In genomic region chr11:122418032-122418431, GRCh38 we compare ENCODE assay signal across 30 cellular contexts.
"Had no signal": no experiment of that assay in that cellular context is flagged by ENCODE, and none has a peak within 500 bp of the region (broad histone marks: within the 10 kb centered on the region; RNA-seq: fewer than 3 reads in every experiment).

No MANE protein-coding gene starts in this region.

- DNase-seq: activated B cell treated with CpG ODN at 0.5 μM for 24 hours; activated CD4-positive, alpha-beta T cell treated with anti-CD3 and anti-CD28 coated beads for 48 hours; activated CD4-positive, alpha-beta T cell treated with anti-CD3 and anti-CD28 coated beads, Interleukin-2, amount 50 U/mL, for 1 hour; activated CD4-positive, alpha-beta T cell treated with anti-CD3 and anti-CD28 coated beads, Interleukin-2, amount 50 U/mL, for 48 hours; activated CD8-positive, alpha-beta memory T cell treated with anti-CD3 and anti-CD28 coated beads for 24 hours; activated CD8-positive, alpha-beta T cell treated with anti-CD3 and anti-CD28 coated beads for 36 hours; activated effector memory CD4-positive, alpha-beta T cell treated with Interleukin-2 at 50 U/mL for 16 hours; activated gamma-delta T cell treated with Interleukin-2 at 50 U/mL for 16 hours; activated naive CD4-positive, alpha-beta T cell treated with anti-CD3 and anti-CD28 coated beads, Interleukin-2, amount 50 U/mL, for 16 hours; activated naive CD4-positive, alpha-beta T cell treated with Interleukin-2 at 50 U/mL for 16 hours; activated T-cell treated with anti-CD3 and anti-CD28 coated beads, Interleukin-2, amount 50 U/mL, for 4 hours; amniotic stem cell; anterior cingulate cortex; brain microvascular endothelial cell; dorsolateral prefrontal cortex; effector memory CD4-positive, alpha-beta T cell; endodermal cell; erythroblast; esophagus squamous epithelium; foreskin melanocyte; T-helper 1 cell; T-helper 17 cell; T1000; WERI-Rb-1 had no signal

- H3K4me1 ChIP-seq: esophagus squamous epithelium, gastroesophageal sphincter had no signal

- H3K36me3 ChIP-seq: brain microvascular endothelial cell, esophagus squamous epithelium, gastroesophageal sphincter, WERI-Rb-1 had no signal

- FAIRE-seq: astrocyte, bronchial epithelial cell had no signal

- H3K27ac ChIP-seq: brain microvascular endothelial cell, coronary artery, dorsolateral prefrontal cortex, esophagus squamous epithelium, gastroesophageal sphincter, WERI-Rb-1 had no signal

- H3K4me3 ChIP-seq: coronary artery, dorsolateral prefrontal cortex, esophagus squamous epithelium, gastroesophageal sphincter had no signal

- H3K27me3 ChIP-seq: dorsolateral prefrontal cortex, esophagus squamous epithelium, gastroesophageal sphincter had no signal

- ATAC-seq: activated CD4-positive, CD25-positive, alpha-beta regulatory T cell treated with anti-CD3 and anti-CD28 coated beads, Interleukin-2, amount 50 U/mL, for 24 hours; activated CD8-positive, alpha-beta T cell treated with anti-CD3 and anti-CD28 coated beads for 36 hours; activated T-cell treated with anti-CD3 and anti-CD28 coated beads, Interleukin-2, amount 50 U/mL, for 4 hours; activated T-helper 17 cell treated with anti-CD3 and anti-CD28 coated beads, Interleukin-2, amount 50 U/mL, for 72 hours; gastroesophageal sphincter; T-helper 17 cell had no signal
